Comparison of ENCODE assay signal across 8 cellular contexts in genomic region chr14:58395815-58396626, GRCh38. TPM values are rescaled to one million over a fixed set of nuclear protein-coding genes. Genes with fewer than 3 reads are reported as not detected.
DNase-seq lines count a peak whose midpoint lies in the region; ATAC-seq and TF ChIP-seq lines count a peak whose summit lies in the region.

Gene TOMM20L (plus strand): TSS chr14:58395930. CDS start chr14:58395958, 28 bp downstream.

- peaks cover 16% of the 10 kb centered on the region for H3K36me3 Mint-ChIP-seq in Calu3 (ENCODE audit: insufficient read depth, unreplicated experiment)
- peaks cover 2% of the 10 kb centered on the region for H3K36me3 Mint-ChIP-seq in activated naive CD4-positive, alpha-beta T cell treated with anti-CD3 and anti-CD28 coated beads for 36 hours (ENCODE audit: low read depth)

- BruUV-seq in Calu3 (replicated peaks; lab: Mats Ljungman, UMichigan), result no TSS peak

- no peak for TF ChIP-seq POLR2A in testis (IDR thresholded peaks at IDR 0.05)

- H3K4me3 Mint-ChIP-seq in Calu3 (ENCODE audit: low read depth, unreplicated experiment), result peak within 1 kb of the TSS; percentile 71
- H3K4me3 Mint-ChIP-seq in activated naive CD4-positive, alpha-beta T cell treated with anti-CD3 and anti-CD28 coated beads for 36 hours, result peak within 1 kb of the TSS; percentile 67

- CTCF ChIA-PET in Calu3 (lab: Charles Lee), result interaction anchor here (1.2 to 1.7 kb wide), 2 partner anchors 9 to 98 kb away, joined by 4 to 5 read pairs; partner anchors contain the start of gene ARID4A
- CTCF ChIA-PET in activated naive CD4-positive, alpha-beta T cell treated with anti-CD3 and anti-CD28 coated beads for 36 hours (lab: Charles Lee), result interaction anchor here (0.6 to 2.5 kb wide), 24 partner anchors 9 to 287 kb away, joined by 3 to 12 read pairs (median 4); partner anchors contain the start of gene ARID4A

- H3K27me3 ChIP-seq in testis, result no peaks in the 10 kb centered on the region

- DNase-seq in Calu3, result peak; percentile 80
- peak; percentile 63 for DNase-seq in HK-2 (ENCODE audit: unreplicated experiment)
- DNase-seq in RKO (ENCODE audit: low spot score), result peak; percentile 81
- peak; percentile 71 for DNase-seq in activated naive CD4-positive, alpha-beta T cell treated with anti-CD3 and anti-CD28 coated beads for 36 hours
- peak; percentile 88 for DNase-seq in germinal center (ENCODE audit: low spot score)
- DNase-seq in omental fat pad (ENCODE audit: low spot score), result peak; percentile 36
- DNase-seq in testis, result peak; percentile 74

- H3K27ac ChIP-seq in testis, result peak within 1 kb of the TSS; percentile 77 to 83

- TF ChIP-seq CTCF in Calu3 (IDR thresholded peaks at IDR 0.05; ENCODE audit: unreplicated experiment), result peak; percentile 85
- peak in 2 of 3 donors; percentile 87 to 92 for TF ChIP-seq CTCF in omental fat pad (IDR thresholded peaks at IDR 0.05)
- TF ChIP-seq CTCF in testis (IDR thresholded peaks at IDR 0.05), result peak; percentile 78 to 94 (median 89)

- H3K9me3 Mint-ChIP-seq in Calu3 (ENCODE audit: low read depth, unreplicated experiment), result no peaks in the 10 kb centered on the region
- no peaks in the 10 kb centered on the region for H3K9me3 Mint-ChIP-seq in activated naive CD4-positive, alpha-beta T cell treated with anti-CD3 and anti-CD28 coated beads for 36 hours

- no peaks in the 10 kb centered on the region for H3K9me3 ChIP-seq in testis

- no peak within 1 kb of the TSS for H3K27ac Mint-ChIP-seq in Calu3 (ENCODE audit: unreplicated experiment)
- no peak within 1 kb of the TSS for H3K27ac Mint-ChIP-seq in activated naive CD4-positive, alpha-beta T cell treated with anti-CD3 and anti-CD28 coated beads for 36 hours

- H3K27me3 Mint-ChIP-seq in Calu3 (ENCODE audit: unreplicated experiment), result no peaks in the 10 kb centered on the region
- no peaks in the 10 kb centered on the region for H3K27me3 Mint-ChIP-seq in activated naive CD4-positive, alpha-beta T cell treated with anti-CD3 and anti-CD28 coated beads for 36 hours (ENCODE audit: low read depth)

- H3K36me3 ChIP-seq in testis (ENCODE audit: low read depth, missing control alignments), result no peaks in the 10 kb centered on the region

- H3K4me1 Mint-ChIP-seq in Calu3 (ENCODE audit: low read depth, unreplicated experiment), result peaks cover 7% of the 10 kb centered on the region
- peaks cover 8% of the 10 kb centered on the region for H3K4me1 Mint-ChIP-seq in activated naive CD4-positive, alpha-beta T cell treated with anti-CD3 and anti-CD28 coated beads for 36 hours (ENCODE audit: low read depth)

- 3 to 12% methylated on average over 15 to 75 of the region's 81 CpGs for WGBS in testis, 2 donors

- H3K4me1 ChIP-seq in testis, result peaks cover 9% of the 10 kb centered on the region

- intact Hi-C loops in Calu3 (cut with micrococcal nuclease; ENCODE audit: unreplicated experiment), result loop anchor here (5.0 kb wide), 1 partner anchor 289 kb away; no protein-coding TSS in a partner anchor
- intact Hi-C loops in activated naive CD4-positive, alpha-beta T cell treated with anti-CD3 and anti-CD28 coated beads for 36 hours (cut with micrococcal nuclease), result loop anchor here (1.0 kb wide), 2 partner anchors 31 to 288 kb away; partner anchors contain the start of genes KIAA0586 and TIMM9
- intact Hi-C loops in testis (cut with DNase I; ENCODE audit: low total_unique reads), result no loop called here

- peak; percentile 95 for ATAC-seq in GM19463 (IDR thresholded peaks at IDR 0.05; ENCODE audit: unreplicated experiment)
- peak; percentile 92 for ATAC-seq in omental fat pad (ENCODE audit: low FRiP score)

- H3K4me3 ChIP-seq in testis, result peak within 1 kb of the TSS; percentile 65 to 69

RNA-seq across cellular contexts. Expression of gene TOMM20L, which starts in this region (rescaled TPM):
- total RNA-seq in Calu3 (2022) (not detected in 2 replicates), omental fat pad (not detected), testis (10 to 100 TPM in 1 of 2 donors, 1 to 10 TPM in 1; 9.8 to 33.1 TPM)
- not detected for total RNA-seq in activated naive CD4-positive, alpha-beta T cell treated with anti-CD3 and anti-CD28 coated beads for 36 hours
- polyA plus RNA-seq in testis (ENCODE audit: insufficient read depth, low read depth, low replicate concordance), result 22.7 TPM

Comparison
In these comparisons a context has a peak if more than half of its experiments do, and no peak if none do; other contexts are left out.
1. Peak in every context shown above with its lines: DNase-seq, ATAC-seq, H3K4me3 ChIP-seq and H3K27ac ChIP-seq.
2. RNA of gene TOMM20L (total RNA-seq): 9.8 to 33.1 TPM in testis; not detected in activated naive CD4-positive, alpha-beta T cell treated with anti-CD3 and anti-CD28 coated beads for 36 hours, not detected in Calu3 and not detected in omental fat pad; every median in the first group is over 4 times any median in the second.
3. Peak in DNase-seq in Calu3; RNA of the gene not detected or under 1 TPM.
4. Peak in DNase-seq in activated naive CD4-positive, alpha-beta T cell treated with anti-CD3 and anti-CD28 coated beads for 36 hours; RNA of the gene not detected or under 1 TPM.
5. Peak in DNase-seq and ATAC-seq in omental fat pad; RNA of the gene not detected or under 1 TPM.
6. DNase-seq: peak in every context shown above with its lines; median percentile 88 in germinal center; 81 in RKO; 80 in Calu3; 74 in testis; 71 in activated naive CD4-positive, alpha-beta T cell treated with anti-CD3 and anti-CD28 coated beads for 36 hours; 63 in HK-2; 36 in omental fat pad.